Comparison of ENCODE assay signal across 22 cellular contexts in the genomic region with DNA sequence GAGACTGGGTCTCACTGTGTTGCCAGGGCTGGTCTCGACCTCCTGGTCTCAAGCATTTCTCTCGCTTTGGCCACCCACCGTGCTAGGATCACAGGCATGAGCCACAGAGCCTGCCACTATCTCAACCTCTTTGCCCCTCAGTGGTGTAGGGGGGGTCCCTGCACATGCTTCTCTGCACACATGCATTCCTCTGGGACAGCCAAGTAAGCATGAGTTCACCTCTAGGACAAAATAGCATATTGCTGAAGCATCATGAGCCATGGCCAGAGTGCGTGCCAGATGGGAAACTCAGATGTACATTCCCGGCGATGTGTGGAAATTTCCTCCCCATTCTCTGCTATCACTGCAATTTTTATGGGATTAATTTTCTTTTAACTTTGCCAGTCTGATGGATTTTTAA. TPM values are rescaled to one million over a fixed set of nuclear protein-coding genes. Genes with fewer than 3 reads are reported as not detected.
DNase-seq lines count a peak whose midpoint lies in the region; ATAC-seq and TF ChIP-seq lines count a peak whose summit lies in the region.
"Had no signal": no experiment of that assay in that cellular context is flagged by ENCODE, and none has a peak within 500 bp of the region (broad histone marks: within the 10 kb centered on the region; RNA-seq: fewer than 3 reads in every experiment).

No MANE protein-coding gene starts in this region.

- H3K36me3 Mint-ChIP-seq in CD4-positive, CD25-positive, alpha-beta regulatory T cell = peaks cover 28% of the 10 kb centered on the region

- no peak for TF ChIP-seq CTCF in brain microvascular endothelial cell (IDR thresholded peaks at IDR 0.05; ENCODE audit: low read depth, low read length, missing control alignments)

- ATAC-seq in CD4-positive, CD25-positive, alpha-beta regulatory T cell (ENCODE audit: low read depth in 2 of 2) = no peak
- ATAC-seq in HG03095 (IDR thresholded peaks at IDR 0.05; ENCODE audit: unreplicated experiment) = no peak
- ATAC-seq in GM21367 (IDR thresholded peaks at IDR 0.05; ENCODE audit: unreplicated experiment) = no peak
- ATAC-seq: activated CD4-positive, CD25-positive, alpha-beta regulatory T cell treated with anti-CD3 and anti-CD28 coated beads, Interleukin-2, amount 50 U/mL, for 24 hours; esophagus mucosa; left lobe of liver had no signal

- no peak overlapping the region for H3K27ac ChIP-seq in CD4-positive, CD25-positive, alpha-beta regulatory T cell (ENCODE audit: insufficient read depth, low read length, poor library complexity, severe bottlenecking)
- H3K27ac ChIP-seq in brain microvascular endothelial cell = peak overlapping the region; percentile 42
- H3K27ac ChIP-seq: dorsolateral prefrontal cortex, RWPE1, thoracic aorta had no signal

- no peaks in the 10 kb centered on the region for H3K27me3 ChIP-seq in CD4-positive, CD25-positive, alpha-beta regulatory T cell (ENCODE audit: control insufficient read depth, insufficient read depth, low read length)
- H3K27me3 ChIP-seq in brain microvascular endothelial cell (replicated peaks) = no peaks in the 10 kb centered on the region
- H3K27me3 ChIP-seq: dorsolateral prefrontal cortex had no signal

- no peaks in the 10 kb centered on the region for H3K9me3 ChIP-seq in CD4-positive, CD25-positive, alpha-beta regulatory T cell (ENCODE audit: control insufficient read depth in 2 of 2, low read length in 2 of 2)
- H3K9me3 ChIP-seq: thoracic aorta had no signal

- in situ Hi-C loops in brain microvascular endothelial cell (cut with HindIII; ENCODE audit: low pct_ligation_motif_present, low sequenced_read_pairs) = no loop called here

- no peak overlapping the region for H3K4me3 Mint-ChIP-seq in CD4-positive, CD25-positive, alpha-beta regulatory T cell

- peaks cover 26% of the 10 kb centered on the region for H3K36me3 ChIP-seq in CD4-positive, CD25-positive, alpha-beta regulatory T cell (ENCODE audit: control insufficient read depth, insufficient read depth, low read length)
- H3K36me3 ChIP-seq in brain microvascular endothelial cell (replicated peaks) = peaks cover 5% of the 10 kb centered on the region

- no peaks in the 10 kb centered on the region for H3K4me1 ChIP-seq in CD4-positive, CD25-positive, alpha-beta regulatory T cell (ENCODE audit: control insufficient read depth, insufficient read depth, low read length, poor library complexity, severe bottlenecking)

- no peak for DNase-seq in CD4-positive, CD25-positive, alpha-beta regulatory T cell
- DNase-seq in LHCN-M2 (ENCODE audit: low read depth) = peak; percentile 77
- DNase-seq in brain microvascular endothelial cell = peak; percentile 90
- peak; percentile 9 for DNase-seq in myocyte (ENCODE audit: low read depth)
- no peak for DNase-seq in retina
- DNase-seq in activated CD4-positive, CD25-positive, alpha-beta regulatory T cell (lab: John Stamatoyannopoulos, UW) = no peak
- DNase-seq: activated gamma-delta T cell treated with Interleukin-2 at 50 U/mL for 16 hours; aorta; C1 segment of cervical spinal cord; dorsolateral prefrontal cortex; NCI-H146; NK-92 treated with Interleukin-12 subunit alpha and Interleukin-12 subunit beta, amount 100 ng/mL, for 24 hours; stimulated activated CD4-positive, alpha-beta T cell treated with anti-CD3 and anti-CD28 coated beads, Interleukin-4, amount 100 ng/mL, for 1 hour; stimulated activated CD8-positive, alpha-beta memory T cell treated with anti-CD3 and anti-CD28 coated beads, Interleukin-4, amount 100 ng/mL, for 48 hours; T-helper 1 cell had no signal

- no peaks in the 10 kb centered on the region for H3K27me3 Mint-ChIP-seq in CD4-positive, CD25-positive, alpha-beta regulatory T cell

- no peaks in the 10 kb centered on the region for H3K4me1 Mint-ChIP-seq in CD4-positive, CD25-positive, alpha-beta regulatory T cell

- no peak overlapping the region for H3K4me3 ChIP-seq in CD4-positive, CD25-positive, alpha-beta regulatory T cell (ENCODE audit: low read depth, low read length)
- H3K4me3 ChIP-seq in brain microvascular endothelial cell (ENCODE audit: low read depth, low read length) = no peak overlapping the region
- H3K4me3 ChIP-seq: dorsolateral prefrontal cortex, thoracic aorta had no signal

- H3K27ac Mint-ChIP-seq in CD4-positive, CD25-positive, alpha-beta regulatory T cell = peak overlapping the region in 2 of 3 donors; percentile 20 to 52

- no peaks in the 10 kb centered on the region for H3K9me3 Mint-ChIP-seq in CD4-positive, CD25-positive, alpha-beta regulatory T cell

RNA-seq across cellular contexts. Expression of a gene that starts 23.1 kb away (rescaled TPM):
- 28.9 TPM for total RNA-seq in CD4-positive, CD25-positive, alpha-beta regulatory T cell
- polyA plus RNA-seq in CD4-positive, CD25-positive, alpha-beta regulatory T cell = 1 to 10 TPM; 2.6 to 5.5 (median 3.6) TPM
- 36.5 and 51.9 TPM in 2 replicates for total RNA-seq in LHCN-M2 (2014; rRNA removed)
- polyA plus RNA-seq in LHCN-M2 (2012) = 22.1 TPM
- 3.1 TPM in 2 replicates for total RNA-seq in myocyte
- polyA plus RNA-seq in myocyte (2012) = 3.3 TPM

RNA-seq across cellular contexts. Expression of a gene that starts 25.2 kb away (rescaled TPM):
- 54.0 TPM for total RNA-seq in CD4-positive, CD25-positive, alpha-beta regulatory T cell
- 10 to 100 TPM; 13.4 to 23.0 (median 17.6) TPM for polyA plus RNA-seq in CD4-positive, CD25-positive, alpha-beta regulatory T cell
- 208 and 261 TPM in 2 replicates for total RNA-seq in LHCN-M2 (2014; rRNA removed)
- 177 TPM for polyA plus RNA-seq in LHCN-M2 (2012)
- total RNA-seq in myocyte = 179 and 258 TPM in 2 replicates
- 164 TPM for polyA plus RNA-seq in myocyte (2012)

RNA-seq across cellular contexts. Expression of a gene that starts 32.1 kb away (rescaled TPM):
- total RNA-seq in CD4-positive, CD25-positive, alpha-beta regulatory T cell = 54.2 TPM
- polyA plus RNA-seq in CD4-positive, CD25-positive, alpha-beta regulatory T cell = 1 to 10 TPM; 4.6 to 6.4 (median 4.9) TPM
- total RNA-seq in LHCN-M2 (2014; rRNA removed) (71.9 and 85.3 TPM in 2 replicates), myocyte (85.4 and 119 TPM in 2 replicates)
- 129 TPM for polyA plus RNA-seq in LHCN-M2 (2012)
- polyA plus RNA-seq in myocyte (2012) = 182 TPM

RNA-seq across cellular contexts. Expression of a gene that starts 46.6 kb away (rescaled TPM):
- 32.7 TPM for total RNA-seq in CD4-positive, CD25-positive, alpha-beta regulatory T cell
- polyA plus RNA-seq in CD4-positive, CD25-positive, alpha-beta regulatory T cell = 10 to 100 TPM; 11.5 to 12.6 (median 12.2) TPM
- 65.9 and 67.3 TPM in 2 replicates for total RNA-seq in LHCN-M2 (2014; rRNA removed)
- polyA plus RNA-seq in LHCN-M2 (2012) = 52.7 TPM
- 43.8 and 59.1 TPM in 2 replicates for total RNA-seq in myocyte
- 46.6 TPM for polyA plus RNA-seq in myocyte (2012)

Comparison
In these comparisons a context has a peak if more than half of its experiments do, and no peak if none do; other contexts are left out.
1. DNase-seq: peak in LHCN-M2 (single experiment), brain microvascular endothelial cell (single experiment) and myocyte (single experiment); none in CD4-positive, CD25-positive, alpha-beta regulatory T cell (0 of 3), retina (single experiment) and activated CD4-positive, CD25-positive, alpha-beta regulatory T cell (0 of 4).